Comparison of ENCODE assay signal across 8 cellular contexts in the genomic region with DNA sequence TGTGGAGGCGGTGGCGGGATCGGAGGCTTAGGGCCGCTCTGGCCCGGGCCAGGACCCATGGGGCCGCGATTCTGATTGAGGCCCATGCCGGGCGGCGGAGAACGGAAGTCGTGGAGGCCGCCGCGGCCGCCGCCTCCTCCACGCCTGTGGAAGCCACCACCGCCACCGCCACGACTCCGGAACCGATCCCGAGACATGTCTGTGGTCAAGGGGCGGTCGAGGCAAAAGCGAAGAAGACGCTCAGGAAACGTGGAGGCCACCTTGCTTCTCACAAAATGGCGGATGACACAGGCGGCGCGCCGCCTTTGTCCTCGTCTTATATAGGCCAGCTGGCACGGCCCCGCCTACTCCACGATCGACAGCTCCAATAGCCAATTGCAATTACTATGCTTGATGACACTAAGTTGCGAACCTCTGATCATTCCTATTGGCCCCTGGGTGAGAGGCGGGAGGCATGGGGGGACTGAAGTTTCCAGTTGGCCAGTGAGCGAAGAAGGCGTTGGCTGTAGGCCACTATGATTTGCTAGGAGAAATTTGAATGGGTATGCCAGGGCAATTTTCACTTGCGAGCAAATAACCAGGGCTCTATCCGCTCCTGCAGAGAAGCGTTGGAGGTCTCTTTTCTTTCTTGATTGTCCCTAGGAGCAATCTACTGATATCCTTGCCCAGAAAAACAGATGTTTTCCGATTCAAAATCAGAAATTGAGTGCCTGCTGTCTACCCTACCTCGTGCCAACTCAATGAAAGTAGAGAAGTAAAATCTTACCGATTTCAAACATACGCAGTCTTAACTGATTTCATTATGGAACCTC. TPM values are rescaled to one million over a fixed set of nuclear protein-coding genes. Genes with fewer than 3 reads are reported as not detected.
A peak's percentile ranks its signal among the peaks of the same experiment; 100 is the strongest.
DNase-seq lines count a peak whose midpoint lies in the region; ATAC-seq lines count a peak whose summit lies in the region.

A gene with protein sequence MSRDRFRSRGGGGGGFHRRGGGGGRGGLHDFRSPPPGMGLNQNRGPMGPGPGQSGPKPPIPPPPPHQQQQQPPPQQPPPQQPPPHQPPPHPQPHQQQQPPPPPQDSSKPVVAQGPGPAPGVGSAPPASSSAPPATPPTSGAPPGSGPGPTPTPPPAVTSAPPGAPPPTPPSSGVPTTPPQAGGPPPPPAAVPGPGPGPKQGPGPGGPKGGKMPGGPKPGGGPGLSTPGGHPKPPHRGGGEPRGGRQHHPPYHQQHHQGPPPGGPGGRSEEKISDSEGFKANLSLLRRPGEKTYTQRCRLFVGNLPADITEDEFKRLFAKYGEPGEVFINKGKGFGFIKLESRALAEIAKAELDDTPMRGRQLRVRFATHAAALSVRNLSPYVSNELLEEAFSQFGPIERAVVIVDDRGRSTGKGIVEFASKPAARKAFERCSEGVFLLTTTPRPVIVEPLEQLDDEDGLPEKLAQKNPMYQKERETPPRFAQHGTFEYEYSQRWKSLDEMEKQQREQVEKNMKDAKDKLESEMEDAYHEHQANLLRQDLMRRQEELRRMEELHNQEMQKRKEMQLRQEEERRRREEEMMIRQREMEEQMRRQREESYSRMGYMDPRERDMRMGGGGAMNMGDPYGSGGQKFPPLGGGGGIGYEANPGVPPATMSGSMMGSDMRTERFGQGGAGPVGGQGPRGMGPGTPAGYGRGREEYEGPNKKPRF (minus strand): TSS at position 293 of the 812 bp plus-strand sequence. CDS start 96 bp downstream, at position 197.

- DNase-seq in AG20443 (ENCODE audit: low spot score) (peak; percentile 99), NCI-H460 (ENCODE audit: extremely low read depth, low read depth) (peak; percentile 97), cerebellar nuclear complex (lab: John Stamatoyannopoulos, UW) (peak; percentile 97 to 99), islet precursor cell (peak; percentile 99)
- peak; percentile 96 for DNase-seq in activated CD4-positive, CD25-positive, alpha-beta regulatory T cell treated with anti-CD3 and anti-CD28 coated beads, Interleukin-2, amount 50 U/mL, for 72 hours
- DNase-seq in stimulated activated CD4-positive, alpha-beta T cell treated with anti-CD3 and anti-CD28 coated beads, Interleukin-12 subunit alpha, Interleukin-12 subunit beta, amount 100 ng/mL, for 48 hours (ENCODE audit: low read depth in 2 of 3, low spot score in 1 of 3), result peak; percentile 89 to 100 (median 96)

- ATAC-seq in GM19043 (IDR thresholded peaks at IDR 0.05; ENCODE audit: low read depth, unreplicated experiment), result peak; percentile 92
- peak; percentile 96 for ATAC-seq in HG03378 (IDR thresholded peaks at IDR 0.05; ENCODE audit: unreplicated experiment)

RNA-seq across cellular contexts. Expression of the gene that starts here (rescaled TPM):
- 253 and 256 TPM in 2 replicates for total RNA-seq in NCI-H460 (2014; rRNA removed; shearing (Covaris generic))
- polyA plus RNA-seq in NCI-H460 (2014; cell fraction: nucleus; rRNA removed), result 400 and 519 TPM in 2 replicates

Comparison
In these comparisons a context has a peak if more than half of its experiments do, and no peak if none do; other contexts are left out.
1. Peak in every context shown above with its lines: DNase-seq and ATAC-seq.